ENCODE assay signal across 8 cellular contexts in the genomic region with DNA sequence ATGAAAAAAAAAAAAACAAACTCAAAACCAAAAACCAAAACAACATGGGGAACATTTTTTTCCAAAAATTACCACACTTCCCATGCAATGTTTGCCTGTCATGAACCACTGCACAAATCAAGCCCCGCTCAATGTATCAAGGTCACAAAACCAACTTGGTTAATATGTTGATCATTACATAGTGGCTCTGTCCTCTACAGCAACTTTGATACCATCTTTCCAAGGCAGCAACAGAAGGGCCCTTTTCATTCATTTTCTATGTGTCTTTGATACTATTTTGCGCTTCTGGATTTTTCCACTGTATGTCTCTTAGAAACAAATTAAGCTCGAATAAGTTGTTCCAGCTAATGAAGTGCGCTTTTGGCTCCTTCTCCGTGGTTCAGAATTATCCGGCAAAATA. TPM values are rescaled to one million over a fixed set of nuclear protein-coding genes. Genes with fewer than 3 reads are reported as not detected.
A peak's percentile ranks its signal among the peaks of the same experiment; 100 is the strongest.
DNase-seq lines count a peak whose midpoint lies in the region; ATAC-seq and TF ChIP-seq lines count a peak whose summit lies in the region.

No MANE protein-coding gene starts in this region.

- H3K27me3 ChIP-seq in DOHH2 (ENCODE audit: control insufficient read depth, low read length) (no peaks in the 10 kb centered on the region), left lung (no peaks in the 10 kb centered on the region)

- H3K4me2 ChIP-seq in DOHH2 (ENCODE audit: low read length) = peak overlapping the region; percentile 98

- H3K4me1 ChIP-seq in DOHH2 (ENCODE audit: control insufficient read depth, low read length) (peaks cover 22% of the 10 kb centered on the region), left lung (peaks cover 5 to 20% of the 10 kb centered on the region in 2 donors)

- peak overlapping the region; percentile 91 for H3K4me3 ChIP-seq in DOHH2 (ENCODE audit: low read length)
- peak overlapping the region; percentile 1 for H3K4me3 ChIP-seq in retinal pigment epithelial cell (ENCODE audit: low read length)
- peak overlapping the region in 1 of 2 donors; percentile 51 for H3K4me3 ChIP-seq in left lung

- intact Hi-C loops in left lung (cut with DNase I) = no loop called here

- H3K4me3 Mint-ChIP-seq in T-cell = peak overlapping the region; percentile 77 to 86 (median 85)

- H3K27ac ChIP-seq in DOHH2 (ENCODE audit: low read depth, low read length) = no peak overlapping the region
- peak overlapping the region in 1 of 2 donors; percentile 89 for H3K27ac ChIP-seq in left lung

- H3K4me1 Mint-ChIP-seq in T-cell = peaks cover 16 to 25% (median 21%) of the 10 kb centered on the region in 3 donors

- TF ChIP-seq CTCF in DOHH2 (IDR thresholded peaks at IDR 0.05; ENCODE audit: low read depth, low read length, poor library complexity, severe bottlenecking) (no peak), retinal pigment epithelial cell (conservative IDR thresholded peaks at IDR 0.05; ENCODE audit: low read depth, low read length) (no peak), left lung (IDR thresholded peaks at IDR 0.05) (no peak)

- H3K36me3 Mint-ChIP-seq in T-cell = no peaks in the 10 kb centered on the region

- DNase-seq in T-cell = no peak
- peak; percentile 59 for DNase-seq in fibroblast of gingiva (ENCODE audit: low read depth)
- no peak for DNase-seq in retinal pigment epithelial cell (ENCODE audit: low read depth)
- no peak for DNase-seq in germinal center (ENCODE audit: low spot score)
- no peak for DNase-seq in NCI-H2107 treated with DMSO at 0.1 percent for 48 hours (lab: John Stamatoyannopoulos, UW; ENCODE audit: unreplicated experiment)
- no peak for DNase-seq in left lung

- POLR2A ChIA-PET in T-cell (lab: Charles Lee) = no interaction called here

- no peaks in the 10 kb centered on the region for H3K9me2 ChIP-seq in DOHH2 (replicated peaks; ENCODE audit: control insufficient read depth, low read length)

- H3K36me3 ChIP-seq in DOHH2 (ENCODE audit: control insufficient read depth, low read length) (peaks cover 5% of the 10 kb centered on the region), left lung (no peaks in the 10 kb centered on the region)

- no peaks in the 10 kb centered on the region for H4K20me1 ChIP-seq in DOHH2 (ENCODE audit: control insufficient read depth, insufficient read depth, low read depth, low read length)

- no peaks in the 10 kb centered on the region for H3K27me3 Mint-ChIP-seq in T-cell

- CTCF ChIA-PET in T-cell (lab: Charles Lee) = no interaction called here

- ATAC-seq in T-cell (replicated peaks in 1 of 4) (no peak), GM21447 (IDR thresholded peaks at IDR 0.05; ENCODE audit: unreplicated experiment) (no peak), left lung (no peak)

- H3K9me3 ChIP-seq in DOHH2 (ENCODE audit: control insufficient read depth, insufficient read depth, low read length) (no peaks in the 10 kb centered on the region), left lung (no peaks in the 10 kb centered on the region)

- peaks cover 5% of the 10 kb centered on the region for H3F3A ChIP-seq in DOHH2 (ENCODE audit: control insufficient read depth, insufficient read depth)

- peaks cover 46% of the 10 kb centered on the region for H3K79me2 ChIP-seq in DOHH2 (ENCODE audit: control insufficient read depth, low read length)

- H3K9me3 Mint-ChIP-seq in T-cell = no peaks in the 10 kb centered on the region

- H3K27ac Mint-ChIP-seq in T-cell = peak overlapping the region in 1 of 2 donors; percentile 80

RNA-seq across cellular contexts. Expression of gene ZHX3, which starts 1.5 kb away (rescaled TPM):
- total RNA-seq in T-cell (10 to 100 TPM in 3 of 5 donors, 1 to 10 TPM in 2; 7.0 to 11.1 (median 10.5) TPM), left lung (10 to 100 TPM; 45.9 to 47.9 TPM)

RNA-seq across cellular contexts. Expression of gene LPIN3, which starts 24.6 kb away (rescaled TPM):
- total RNA-seq in T-cell (under 1 TPM; 0.16 to 0.80 (median 0.46) TPM), left lung (10 to 100 TPM; 10.8 to 20.4 TPM)

RNA-seq across cellular contexts. Expression of gene EMILIN3, which starts 50.6 kb away (rescaled TPM):
- not detected for total RNA-seq in T-cell
- total RNA-seq in left lung = under 1 TPM; 0.08 to 0.29 TPM

Comparison
In these comparisons a context has a peak if more than half of its experiments do, and no peak if none do; other contexts are left out.
1. RNA of gene LPIN3, which starts 24.6 kb away (total RNA-seq): 10.8 to 20.4 TPM in left lung; 0.16 to 0.80 TPM in T-cell; every median in the first group is over 4 times any median in the second.